Comparison of ENCODE assay signal across 17 cellular contexts in the genomic region with DNA sequence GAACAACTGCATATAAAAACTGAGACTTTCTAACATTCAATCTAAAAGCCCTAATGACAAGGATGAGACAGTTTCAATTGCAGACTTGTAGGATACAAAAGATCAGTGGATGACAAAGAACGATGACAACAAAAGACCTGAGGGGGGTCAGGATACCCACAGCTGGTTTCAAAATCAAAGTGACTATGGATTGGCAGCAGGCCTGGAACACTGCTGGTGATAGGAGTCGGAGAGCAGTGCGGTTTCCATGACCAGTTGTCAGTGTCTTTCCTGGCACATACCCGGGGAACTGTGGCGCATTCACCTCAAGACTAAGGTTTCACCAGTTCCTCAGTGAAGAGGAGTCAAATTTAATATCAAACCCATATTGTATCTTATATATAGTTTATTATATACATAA.
"Had no signal": no experiment of that assay in that cellular context is flagged by ENCODE, and none has a peak within 500 bp of the region (broad histone marks: within the 10 kb centered on the region; RNA-seq: fewer than 3 reads in every experiment).

No MANE protein-coding gene starts in this region.

- H3K27me3 ChIP-seq: foreskin keratinocyte, right lobe of liver had no signal

- H3K36me3 Mint-ChIP-seq: type B pancreatic cell had no signal

- H3K4me1 ChIP-seq: foreskin keratinocyte, lower lobe of right lung, prostate gland, suprapubic skin had no signal

- H3K4me3 Mint-ChIP-seq: activated T-helper 17 cell treated with anti-CD3 and anti-CD28 coated beads, Interleukin-2, amount 50 U/mL, for 72 hours; nephron progenitor cell; stimulated activated naive CD8-positive, alpha-beta T cell treated with anti-CD3 and anti-CD28 coated beads, Interleukin-15, Interleukin-2, amounts not matched to agents 100 ng/mL and 50 ng/mL, for 24 hours; type B pancreatic cell had no signal

- H3K4me1 Mint-ChIP-seq: activated T-helper 17 cell treated with anti-CD3 and anti-CD28 coated beads, Interleukin-2, amount 50 U/mL, for 72 hours had no signal

- H3K27ac Mint-ChIP-seq: activated T-helper 17 cell treated with anti-CD3 and anti-CD28 coated beads, Interleukin-2, amount 50 U/mL, for 72 hours; nephron progenitor cell; stimulated activated naive CD8-positive, alpha-beta T cell treated with anti-CD3 and anti-CD28 coated beads, Interleukin-15, Interleukin-2, amounts not matched to agents 100 ng/mL and 50 ng/mL, for 24 hours; type B pancreatic cell had no signal

- H3K36me3 ChIP-seq: lower lobe of right lung, prostate gland, right lobe of liver, suprapubic skin had no signal

- H3K9me3 Mint-ChIP-seq: activated T-helper 17 cell treated with anti-CD3 and anti-CD28 coated beads, Interleukin-2, amount 50 U/mL, for 72 hours; nephron progenitor cell; stimulated activated naive CD8-positive, alpha-beta T cell treated with anti-CD3 and anti-CD28 coated beads, Interleukin-15, Interleukin-2, amounts not matched to agents 100 ng/mL and 50 ng/mL, for 24 hours; type B pancreatic cell had no signal

- H3K9me3 ChIP-seq: lower lobe of right lung, prostate gland, right lobe of liver, suprapubic skin had no signal

- ATAC-seq: activated T-helper 17 cell treated with anti-CD3 and anti-CD28 coated beads, Interleukin-2, amount 50 U/mL, for 72 hours; foreskin keratinocyte; lower lobe of right lung had no signal

- H3K4me3 ChIP-seq: lower lobe of right lung, prostate gland, right lobe of liver, suprapubic skin had no signal

- DNase-seq: activated CD4-positive, alpha-beta T cell treated with anti-CD3 and anti-CD28 coated beads, Interleukin-2, amount 50 U/mL, for 48 hours; activated naive CD4-positive, alpha-beta T cell treated with Interleukin-2 at 50 U/mL for 16 hours; aorta; cerebellar nuclear complex; effector memory CD4-positive, alpha-beta T cell; foreskin keratinocyte; glutamatergic neuron; kidney glomerular epithelial cell; lower lobe of right lung; nephron progenitor cell; right lobe of liver; T-helper 2 cell had no signal

- H3K27ac ChIP-seq: foreskin keratinocyte, lower lobe of right lung, prostate gland, right lobe of liver, suprapubic skin had no signal
